In the genomic region with DNA sequence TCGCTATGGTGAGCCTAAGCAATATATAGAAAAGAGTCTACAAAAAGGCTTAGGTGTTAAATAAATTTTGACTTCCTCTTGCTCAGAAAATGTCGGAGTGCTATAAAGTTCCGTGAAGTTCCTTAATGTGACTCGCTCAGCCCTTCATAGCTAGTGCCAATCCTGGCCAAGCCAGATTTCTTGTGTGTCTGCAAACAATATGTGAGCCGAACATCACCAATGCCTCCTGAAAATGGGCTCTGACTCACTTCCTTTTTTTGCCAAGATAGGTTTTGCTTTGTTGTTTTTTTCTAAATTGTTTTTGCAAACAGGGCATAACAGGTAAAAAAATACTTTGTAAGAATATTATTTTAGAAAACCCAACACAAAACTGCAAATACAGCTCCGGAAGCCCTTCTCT, we compare ENCODE assay signal across 1 cellular context.
TF ChIP-seq lines count a peak whose summit lies in the region.

No MANE protein-coding gene starts in this region.

TF ChIP-seq in GM23338, 12 proteins besides CTCF, POLR2A, EP300 and RAD21 (continued from another document):
- TF ChIP-seq NANOG (IDR thresholded peaks at IDR 0.05; ENCODE audit: borderline replicate concordance), result no peak
- TF ChIP-seq, protein P1, sequence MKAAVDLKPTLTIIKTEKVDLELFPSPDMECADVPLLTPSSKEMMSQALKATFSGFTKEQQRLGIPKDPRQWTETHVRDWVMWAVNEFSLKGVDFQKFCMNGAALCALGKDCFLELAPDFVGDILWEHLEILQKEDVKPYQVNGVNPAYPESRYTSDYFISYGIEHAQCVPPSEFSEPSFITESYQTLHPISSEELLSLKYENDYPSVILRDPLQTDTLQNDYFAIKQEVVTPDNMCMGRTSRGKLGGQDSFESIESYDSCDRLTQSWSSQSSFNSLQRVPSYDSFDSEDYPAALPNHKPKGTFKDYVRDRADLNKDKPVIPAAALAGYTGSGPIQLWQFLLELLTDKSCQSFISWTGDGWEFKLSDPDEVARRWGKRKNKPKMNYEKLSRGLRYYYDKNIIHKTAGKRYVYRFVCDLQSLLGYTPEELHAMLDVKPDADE (IDR thresholded peaks at IDR 0.05), result no peak
